Comparison of ENCODE assay signal across 29 cellular contexts in genomic region chr20:49091104-49091503, GRCh38.
"Had no signal": no experiment of that assay in that cellular context is flagged by ENCODE, and none has a peak within 500 bp of the region (broad histone marks: within the 10 kb centered on the region; RNA-seq: fewer than 3 reads in every experiment).

No MANE protein-coding gene starts in this region.

- H3K36me3 ChIP-seq: ovary, prostate gland had no signal

- H3K9ac ChIP-seq: neural progenitor cell had no signal

- H3K27ac ChIP-seq: left ventricle myocardium inferior, neural progenitor cell, neutrophil, ovary, prostate gland, sigmoid colon, spleen, suprapubic skin, thoracic aorta, tibial artery, vagina had no signal

- H3K4me3 ChIP-seq: left ventricle myocardium inferior, lung, neural progenitor cell, ovary, prostate gland, sigmoid colon, spleen, suprapubic skin, thoracic aorta, tibial artery, vagina had no signal

- H3K4me3 Mint-ChIP-seq: immature natural killer cell; mesothelial cell of epicardium; naive B cell; natural killer cell; nephron progenitor cell; neural progenitor cell; stimulated activated effector memory CD8-positive, alpha-beta T cell treated with anti-CD3 and anti-CD28 coated beads, Interleukin-12 subunit alpha, Interleukin-12 subunit beta, amount 100 ng/mL, for 72 hours; stimulated activated naive CD8-positive, alpha-beta T cell treated with anti-CD3 and anti-CD28 coated beads, Interleukin-15, Interleukin-2, amounts not matched to agents 100 ng/mL and 50 ng/mL, for 24 hours; type B pancreatic cell had no signal

- H3K27ac Mint-ChIP-seq: immature natural killer cell; mesothelial cell of epicardium; naive B cell; natural killer cell; nephron progenitor cell; neural progenitor cell; stimulated activated naive CD8-positive, alpha-beta T cell treated with anti-CD3 and anti-CD28 coated beads, Interleukin-15, Interleukin-2, amounts not matched to agents 100 ng/mL and 50 ng/mL, for 24 hours; type B pancreatic cell had no signal

- H3K4me2 ChIP-seq: neural progenitor cell had no signal

- H2AFZ ChIP-seq: neural progenitor cell had no signal

- H3K4me1 Mint-ChIP-seq: immature natural killer cell; mesothelial cell of epicardium; natural killer cell; nephron progenitor cell; neural progenitor cell; stimulated activated effector memory CD8-positive, alpha-beta T cell treated with anti-CD3 and anti-CD28 coated beads, Interleukin-12 subunit alpha, Interleukin-12 subunit beta, amount 100 ng/mL, for 72 hours had no signal

- H3K27me3 Mint-ChIP-seq: naive B cell; stimulated activated naive CD8-positive, alpha-beta T cell treated with anti-CD3 and anti-CD28 coated beads, Interleukin-15, Interleukin-2, amounts not matched to agents 100 ng/mL and 50 ng/mL, for 24 hours; type B pancreatic cell had no signal

- ATAC-seq: natural killer cell; right cardiac atrium; stimulated activated effector memory CD8-positive, alpha-beta T cell treated with anti-CD3 and anti-CD28 coated beads, Interleukin-12 subunit alpha, Interleukin-12 subunit beta, amount 100 ng/mL, for 72 hours had no signal

- H3K27me3 ChIP-seq: neural progenitor cell, neutrophil, ovary, sigmoid colon, spleen, suprapubic skin, tibial artery, vagina had no signal

- FAIRE-seq: islet of Langerhans, small intestine had no signal

- H3K9me3 Mint-ChIP-seq: immature natural killer cell; mesothelial cell of epicardium; naive B cell; natural killer cell; nephron progenitor cell; neural progenitor cell; stimulated activated effector memory CD8-positive, alpha-beta T cell treated with anti-CD3 and anti-CD28 coated beads, Interleukin-12 subunit alpha, Interleukin-12 subunit beta, amount 100 ng/mL, for 72 hours; stimulated activated naive CD8-positive, alpha-beta T cell treated with anti-CD3 and anti-CD28 coated beads, Interleukin-15, Interleukin-2, amounts not matched to agents 100 ng/mL and 50 ng/mL, for 24 hours; type B pancreatic cell had no signal

- H3K9me3 ChIP-seq: left ventricle myocardium inferior, neutrophil, ovary, prostate gland, sigmoid colon, spleen, suprapubic skin, thoracic aorta, tibial artery, vagina had no signal

- H3K4me1 ChIP-seq: left ventricle myocardium inferior, neural progenitor cell, prostate gland, sigmoid colon, spleen, suprapubic skin, tibial artery, vagina had no signal

- DNase-seq: hypothalamus; immature natural killer cell; left ventricle myocardium inferior; mesendoderm; naive B cell; natural killer cell; nephron progenitor cell; occipital lobe; ovary; retina; right cardiac atrium; sigmoid colon; small intestine; spleen; stimulated activated CD4-positive, alpha-beta T cell treated with anti-CD3 and anti-CD28 coated beads, Interleukin-4, amount 100 ng/mL, for 24 hours; stimulated activated naive CD4-positive, alpha-beta T cell; tibial artery had no signal
